ENCODE assay signal across 13 cellular contexts in the genomic region with DNA sequence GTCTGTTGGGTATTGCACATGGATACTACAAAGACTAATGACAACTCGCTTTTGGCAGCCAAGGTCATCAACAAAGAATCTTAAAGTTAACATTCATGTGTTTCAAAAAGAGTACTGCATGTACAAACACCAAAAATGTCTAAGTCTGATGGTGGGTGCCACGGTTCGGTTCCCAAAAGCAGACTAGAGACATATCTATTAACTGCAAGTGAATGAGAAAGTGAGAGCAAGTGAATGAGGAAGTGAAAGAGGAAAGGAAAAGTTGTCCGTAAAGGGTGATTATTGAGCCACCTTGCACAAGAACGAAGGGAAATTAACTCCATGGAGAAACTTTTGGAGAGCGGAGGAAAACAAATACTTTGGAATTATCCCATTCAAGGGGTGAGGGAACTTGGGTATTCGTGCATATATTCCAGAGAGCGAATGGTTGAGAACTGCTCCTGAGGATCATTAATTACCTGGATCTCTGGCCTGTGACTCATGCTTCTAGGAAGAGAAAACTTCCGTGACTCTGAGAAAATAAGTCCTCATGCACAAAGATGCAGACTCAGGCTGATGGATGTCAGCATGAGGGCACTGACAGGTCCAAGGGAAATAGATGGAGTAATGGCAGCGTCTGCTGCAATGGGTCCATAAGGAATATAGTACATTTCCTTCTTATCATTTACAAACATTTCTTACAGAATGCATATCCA.
DNase-seq lines count a peak whose midpoint lies in the region; ATAC-seq, FAIRE-seq and TF ChIP-seq lines count a peak whose summit lies in the region.
"Had no signal": no experiment of that assay in that cellular context is flagged by ENCODE, and none has a peak within 500 bp of the region (broad histone marks: within the 10 kb centered on the region; RNA-seq: fewer than 3 reads in every experiment).

No MANE protein-coding gene starts in this region.

- H3K4me2 ChIP-seq in DOHH2 (ENCODE audit: low read length) (peak overlapping the region; percentile 40), keratinocyte (ENCODE audit: control insufficient read depth, extremely low read depth, insufficient read depth, low read depth, low read length) (no peak overlapping the region)

- H3K27ac ChIP-seq in DOHH2 (ENCODE audit: low read depth, low read length) = no peak overlapping the region
- no peak overlapping the region for H3K27ac ChIP-seq in keratinocyte (ENCODE audit: control insufficient read depth, insufficient read depth, low read length)

- peak; percentile 73 for DNase-seq in KBM-7
- DNase-seq in keratinocyte (ENCODE audit: low read depth, low spot score) = no peak
- DNase-seq in activated CD4-positive, alpha-beta T cell treated with anti-CD3 and anti-CD28 coated beads, Interleukin-2, amount 10 ng/mL, durations not matched to agents 24 days and 14 days = no peak
- DNase-seq in COR-L47 (lab: John Stamatoyannopoulos, UW) = no peak
- DNase-seq in activated naive CD4-positive, alpha-beta T cell treated with anti-CD3 and anti-CD28 coated beads, Interleukin-2, amount 10 ng/mL, durations not matched to agents 7 days and 5 days = no peak
- no peak for DNase-seq in H4 (ENCODE audit: low spot score)
- DNase-seq: activated CD4-positive, alpha-beta memory T cell treated with anti-CD3 and anti-CD28 coated beads, Interleukin-2, amount 10 ng/mL, durations not matched to agents 7 days and 5 days; activated naive CD8-positive, alpha-beta T cell treated with anti-CD3 and anti-CD28 coated beads, Interleukin-2, amount 10 ng/mL, durations not matched to agents 7 days and 5 days; GOT3; nephron progenitor cell; stimulated activated CD4-positive, alpha-beta T cell treated with anti-CD3 and anti-CD28 coated beads, Interleukin-12 subunit alpha, Interleukin-12 subunit beta, amount 100 ng/mL, for 4 hours had no signal

- H3K4me1 ChIP-seq in DOHH2 (ENCODE audit: control insufficient read depth, low read length) (peaks cover 10% of the 10 kb centered on the region), keratinocyte (ENCODE audit: control insufficient read depth, extremely low read depth, insufficient read depth, low read length) (no peaks in the 10 kb centered on the region)

- in situ Hi-C loops in KBM-7 (cut with MboI; ENCODE audit: low pct_unique_long_range_greater_than_20kb, low sequenced_read_pairs) = no loop called here

- no peaks in the 10 kb centered on the region for H3K9me3 ChIP-seq in DOHH2 (ENCODE audit: control insufficient read depth, insufficient read depth, low read length)
- no peaks in the 10 kb centered on the region for H3K9me3 ChIP-seq in keratinocyte (ENCODE audit: control insufficient read depth, low read depth, low read length)

- peak; percentile 52 for ATAC-seq in GM21825 (IDR thresholded peaks at IDR 0.05; ENCODE audit: unreplicated experiment)

- H3K9me2 ChIP-seq in DOHH2 (replicated peaks; ENCODE audit: control insufficient read depth, low read length) = no peaks in the 10 kb centered on the region

- CTCF ChIA-PET in activated naive CD4-positive, alpha-beta T cell treated with anti-CD3 and anti-CD28 coated beads, Interleukin-2, amount 10 ng/mL, durations not matched to agents 7 days and 5 days (lab: Charles Lee) = no interaction called here

- intact Hi-C loops in activated CD4-positive, alpha-beta T cell treated with anti-CD3 and anti-CD28 coated beads, Interleukin-2, amount 10 ng/mL, durations not matched to agents 24 days and 14 days (cut with micrococcal nuclease) = no loop called here

- peak; percentile 36 for FAIRE-seq in keratinocyte (lab: Jason Lieb, UNC)

- dilution Hi-C loops in keratinocyte (cut with MboI; ENCODE audit: extremely low pct_ligation_motif_present, low sequenced_read_pairs) = no loop called here

- no peaks in the 10 kb centered on the region for H4K20me1 ChIP-seq in DOHH2 (ENCODE audit: control insufficient read depth, insufficient read depth, low read depth, low read length)
- no peaks in the 10 kb centered on the region for H4K20me1 ChIP-seq in keratinocyte (ENCODE audit: control insufficient read depth, extremely low read depth, insufficient read depth, low read length)

- H3F3A ChIP-seq in DOHH2 (ENCODE audit: control insufficient read depth, insufficient read depth) = no peaks in the 10 kb centered on the region

- H3K27me3 ChIP-seq in DOHH2 (ENCODE audit: control insufficient read depth, low read length) (no peaks in the 10 kb centered on the region), keratinocyte (ENCODE audit: control insufficient read depth, extremely low read depth, insufficient read depth, low read length) (no peaks in the 10 kb centered on the region)

- H3K9ac ChIP-seq in keratinocyte (ENCODE audit: control insufficient read depth, extremely low read depth, insufficient read depth, low read length) = no peak overlapping the region

- H3K79me2 ChIP-seq in DOHH2 (ENCODE audit: control insufficient read depth, low read length) = no peaks in the 10 kb centered on the region
- no peaks in the 10 kb centered on the region for H3K79me2 ChIP-seq in keratinocyte (ENCODE audit: control insufficient read depth, insufficient read depth, low read length)

- H3K36me3 ChIP-seq in DOHH2 (ENCODE audit: control insufficient read depth, low read length) (no peaks in the 10 kb centered on the region), keratinocyte (ENCODE audit: control insufficient read depth in 2 of 2, extremely low read depth in 1 of 2, insufficient read depth in 2 of 2, low read length in 2 of 2) (no peaks in the 10 kb centered on the region)

- H3K4me3 Mint-ChIP-seq in activated CD4-positive, alpha-beta T cell treated with anti-CD3 and anti-CD28 coated beads, Interleukin-2, amount 10 ng/mL, durations not matched to agents 24 days and 14 days = no peak overlapping the region
- H3K4me3 Mint-ChIP-seq in activated naive CD4-positive, alpha-beta T cell treated with anti-CD3 and anti-CD28 coated beads, Interleukin-2, amount 10 ng/mL, durations not matched to agents 7 days and 5 days = no peak overlapping the region
- H3K4me3 Mint-ChIP-seq: activated CD4-positive, alpha-beta memory T cell treated with anti-CD3 and anti-CD28 coated beads, Interleukin-2, amount 10 ng/mL, durations not matched to agents 7 days and 5 days; activated naive CD8-positive, alpha-beta T cell treated with anti-CD3 and anti-CD28 coated beads, Interleukin-2, amount 10 ng/mL, durations not matched to agents 7 days and 5 days; nephron progenitor cell had no signal

- no peaks in the 10 kb centered on the region for H3K9me1 ChIP-seq in keratinocyte (ENCODE audit: control insufficient read depth, extremely low read depth, insufficient read depth, low read length)

- H3K27me3 Mint-ChIP-seq in activated CD4-positive, alpha-beta T cell treated with anti-CD3 and anti-CD28 coated beads, Interleukin-2, amount 10 ng/mL, durations not matched to agents 24 days and 14 days = no peaks in the 10 kb centered on the region
- no peaks in the 10 kb centered on the region for H3K27me3 Mint-ChIP-seq in activated naive CD4-positive, alpha-beta T cell treated with anti-CD3 and anti-CD28 coated beads, Interleukin-2, amount 10 ng/mL, durations not matched to agents 7 days and 5 days
- H3K27me3 Mint-ChIP-seq: activated CD4-positive, alpha-beta memory T cell treated with anti-CD3 and anti-CD28 coated beads, Interleukin-2, amount 10 ng/mL, durations not matched to agents 7 days and 5 days; activated naive CD8-positive, alpha-beta T cell treated with anti-CD3 and anti-CD28 coated beads, Interleukin-2, amount 10 ng/mL, durations not matched to agents 7 days and 5 days had no signal

- H3K4me3 ChIP-seq in DOHH2 (ENCODE audit: low read length) = no peak overlapping the region
- H3K4me3 ChIP-seq in keratinocyte (ENCODE audit: control insufficient read depth in 2 of 3, extremely low read depth in 1 of 3, insufficient read depth in 2 of 3, low read depth in 1 of 3, low read length in 3 of 3) = no peak overlapping the region

- TF ChIP-seq CTCF in DOHH2 (IDR thresholded peaks at IDR 0.05; ENCODE audit: low read depth, low read length, poor library complexity, severe bottlenecking) (no peak), keratinocyte (optimal IDR thresholded peaks at IDR 0.05 in 1 of 3, IDR thresholded peaks at IDR 0.05 in 1 of 3, conservative IDR thresholded peaks at IDR 0.05 in 1 of 3; ENCODE audit: extremely low read depth in 1 of 3, insufficient read depth in 2 of 3, low read length in 3 of 3) (no peak)

- no peak overlapping the region for H2AFZ ChIP-seq in keratinocyte (ENCODE audit: control insufficient read depth, low read length)

- peaks cover 2% of the 10 kb centered on the region for H3K36me3 Mint-ChIP-seq in activated CD4-positive, alpha-beta T cell treated with anti-CD3 and anti-CD28 coated beads, Interleukin-2, amount 10 ng/mL, durations not matched to agents 24 days and 14 days (ENCODE audit: low read depth)
- peaks cover 2% of the 10 kb centered on the region for H3K36me3 Mint-ChIP-seq in activated naive CD4-positive, alpha-beta T cell treated with anti-CD3 and anti-CD28 coated beads, Interleukin-2, amount 10 ng/mL, durations not matched to agents 7 days and 5 days

- H3K9me3 Mint-ChIP-seq in activated CD4-positive, alpha-beta T cell treated with anti-CD3 and anti-CD28 coated beads, Interleukin-2, amount 10 ng/mL, durations not matched to agents 24 days and 14 days = peaks cover 24% of the 10 kb centered on the region
- peaks cover 11% of the 10 kb centered on the region for H3K9me3 Mint-ChIP-seq in activated naive CD4-positive, alpha-beta T cell treated with anti-CD3 and anti-CD28 coated beads, Interleukin-2, amount 10 ng/mL, durations not matched to agents 7 days and 5 days

- H3K4me1 Mint-ChIP-seq in activated CD4-positive, alpha-beta T cell treated with anti-CD3 and anti-CD28 coated beads, Interleukin-2, amount 10 ng/mL, durations not matched to agents 24 days and 14 days = peaks cover 2% of the 10 kb centered on the region
- H3K4me1 Mint-ChIP-seq in activated naive CD4-positive, alpha-beta T cell treated with anti-CD3 and anti-CD28 coated beads, Interleukin-2, amount 10 ng/mL, durations not matched to agents 7 days and 5 days = no peaks in the 10 kb centered on the region
- H3K4me1 Mint-ChIP-seq: activated CD4-positive, alpha-beta memory T cell treated with anti-CD3 and anti-CD28 coated beads, Interleukin-2, amount 10 ng/mL, durations not matched to agents 7 days and 5 days had no signal

- no peak overlapping the region for H3K27ac Mint-ChIP-seq in activated CD4-positive, alpha-beta T cell treated with anti-CD3 and anti-CD28 coated beads, Interleukin-2, amount 10 ng/mL, durations not matched to agents 24 days and 14 days
- H3K27ac Mint-ChIP-seq in activated naive CD4-positive, alpha-beta T cell treated with anti-CD3 and anti-CD28 coated beads, Interleukin-2, amount 10 ng/mL, durations not matched to agents 7 days and 5 days = no peak overlapping the region
- H3K27ac Mint-ChIP-seq: activated CD4-positive, alpha-beta memory T cell treated with anti-CD3 and anti-CD28 coated beads, Interleukin-2, amount 10 ng/mL, durations not matched to agents 7 days and 5 days; activated naive CD8-positive, alpha-beta T cell treated with anti-CD3 and anti-CD28 coated beads, Interleukin-2, amount 10 ng/mL, durations not matched to agents 7 days and 5 days; nephron progenitor cell had no signal
